In genomic region chr22:31262369-31263133, GRCh38 we compare ENCODE assay signal across 19 cellular contexts. TPM values are rescaled to one million over a fixed set of nuclear protein-coding genes. Genes with fewer than 3 reads are reported as not detected.
DNase-seq lines count a peak whose midpoint lies in the region; ATAC-seq, FAIRE-seq and TF ChIP-seq lines count a peak whose summit lies in the region.
"Had no signal": no experiment of that assay in that cellular context is flagged by ENCODE, and none has a peak within 500 bp of the region (broad histone marks: within the 10 kb centered on the region; RNA-seq: fewer than 3 reads in every experiment).

No MANE protein-coding gene starts in this region.

- no peak overlapping the region for H3K14ac ChIP-seq in IMR-90 (replicated peaks; ENCODE audit: low read depth, low read length)

- H2BK15ac ChIP-seq in IMR-90 (ENCODE audit: low read depth, low read length): no peak overlapping the region

- H2AFZ ChIP-seq in IMR-90 (replicated peaks; ENCODE audit: low read length, poor library complexity): no peak overlapping the region
- no peak overlapping the region for H2AFZ ChIP-seq in HepG2 (ENCODE audit: low read length)
- H2AFZ ChIP-seq: GM23338 had no signal

- H3K4me1 ChIP-seq in IMR-90 (ENCODE audit: control insufficient read depth, insufficient read depth, low read length) (no peaks in the 10 kb centered on the region), HepG2 (ENCODE audit: insufficient read depth, low read length) (no peaks in the 10 kb centered on the region)
- H3K4me1 ChIP-seq: Caco-2 had no signal

- TF ChIP-seq RAD21 in IMR-90 (IDR thresholded peaks at IDR 0.05; ENCODE audit: low read length): no peak
- TF ChIP-seq RAD21 in HepG2 (CRISPR knock-in tag; IDR thresholded peaks at IDR 0.05): no peak

- no peak overlapping the region for H4K8ac ChIP-seq in IMR-90 (ENCODE audit: low read depth in 2 of 2, low read length in 2 of 2)

- peaks cover 13% of the 10 kb centered on the region for H3K36me3 Mint-ChIP-seq in T-helper 17 cell (ENCODE audit: low read depth)

- H3K4me2 ChIP-seq in IMR-90 (ENCODE audit: low read depth, low read length) (no peak overlapping the region), HepG2 (ENCODE audit: low read depth, low read length) (no peak overlapping the region)
- H3K4me2 ChIP-seq: GM23338 had no signal

- no peak overlapping the region for H2BK20ac ChIP-seq in IMR-90 (ENCODE audit: low read depth, low read length)

- no peak overlapping the region for H3K23ac ChIP-seq in IMR-90 (ENCODE audit: low read depth, low read length)

- H3K9ac ChIP-seq in IMR-90 (ENCODE audit: low read depth, low read length) (no peak overlapping the region), HepG2 (ENCODE audit: insufficient read depth, low read depth, low read length) (no peak overlapping the region)

- peaks cover 12% of the 10 kb centered on the region for H3K4me1 Mint-ChIP-seq in T-helper 17 cell

- dilution Hi-C loops in IMR-90 (cut with HindIII; ENCODE audit: low sequenced_read_pairs, unreplicated experiment): no loop called here

- H3K79me2 ChIP-seq in HepG2 (ENCODE audit: insufficient read depth, low read length): no peaks in the 10 kb centered on the region

- peaks cover 3 to 19% of the 10 kb centered on the region in 2 experiments; a peak in 3 of 4 replicates for H3K79me1 ChIP-seq in IMR-90 (ENCODE audit: low read depth in 1 of 2, low read length in 2 of 2)

- H3K9me3 ChIP-seq in IMR-90 (ENCODE audit: control insufficient read depth, insufficient read depth, low read length) (no peaks in the 10 kb centered on the region), T-helper 17 cell (ENCODE audit: control insufficient read depth, low read length, poor library complexity, severe bottlenecking) (no peaks in the 10 kb centered on the region), HepG2 (ENCODE audit: low read length) (no peaks in the 10 kb centered on the region)
- H3K9me3 ChIP-seq: Caco-2 had no signal

- no TSS peak for BruUV-seq in IMR-90 (replicated peaks; lab: Mats Ljungman, UMichigan)
- no TSS peak for BruUV-seq in HepG2 (replicated peaks; lab: Mats Ljungman, UMichigan)

- WGBS in IMR-90 (ENCODE audit: extremely low coverage in 2 of 2, insufficient read length in 1 of 2), 2 experiments: 80% methylated on average over 8 of the region's 13 CpGs; no CpG with 5 or more reads in 1 of the 2 experiments
- 95% methylated on average over 10 of the region's 13 CpGs for WGBS in HepG2 (ENCODE audit: low lambda C conversion rate)

- H3K36me3 ChIP-seq in IMR-90 (ENCODE audit: control insufficient read depth, insufficient read depth, low read length) (peaks cover 36% of the 10 kb centered on the region), HepG2 (replicated peaks in 1 of 2; ENCODE audit: control insufficient read depth in 1 of 2, insufficient read depth in 2 of 2, low read length in 2 of 2) (peaks cover 48 to 83% of the 10 kb centered on the region in 2 experiments)

- TF ChIP-seq POLR2A in IMR-90 (IDR thresholded peaks at IDR 0.05; ENCODE audit: low read depth, low read length): no peak
- no peak for TF ChIP-seq POLR2A in HepG2 (IDR thresholded peaks at IDR 0.05; ENCODE audit: insufficient read depth in 1 of 2, low read depth in 2 of 2, low read length in 2 of 2)

- H4K20me1 ChIP-seq in IMR-90 (ENCODE audit: insufficient read depth, low read length) (no peaks in the 10 kb centered on the region), HepG2 (ENCODE audit: insufficient read depth, low read length) (peaks cover 12% of the 10 kb centered on the region; the same call in 1 of the 2 replicates)

- no peak overlapping the region for H3K56ac ChIP-seq in IMR-90 (ENCODE audit: extremely low read depth, insufficient read depth, low read length)

- ATAC-seq in IMR-90 (ENCODE audit: low read depth) (no peak), T-helper 17 cell (no peak), HepG2 (no peak), left lobe of liver (no peak)
- ATAC-seq: GM23338 had no signal

- H3K9me1 ChIP-seq in IMR-90 (ENCODE audit: insufficient read depth, low read length): peaks cover 24% of the 10 kb centered on the region

- H3K4me3 ChIP-seq in IMR-90 (ENCODE audit: insufficient read depth, low read depth, low read length): no peak overlapping the region
- H3K4me3 ChIP-seq in HepG2 (replicated peaks in 1 of 3; ENCODE audit: insufficient read depth in 1 of 3, low read depth in 2 of 3, low read length in 3 of 3): no peak overlapping the region
- no peak overlapping the region for H3K4me3 ChIP-seq in foreskin fibroblast (ENCODE audit: low read depth in 1 of 2, low read length in 2 of 2)
- H3K4me3 ChIP-seq: GM23338 had no signal

- TF ChIP-seq EP300 in HepG2 (IDR thresholded peaks at IDR 0.05; ENCODE audit: low read depth in 2 of 2, low read length in 2 of 2) (no peak), HepG2 (CRISPR knock-in tag; IDR thresholded peaks at IDR 0.05; ENCODE audit: borderline replicate concordance) (no peak)

- no peak overlapping the region for H2AK5ac ChIP-seq in IMR-90 (ENCODE audit: low read depth, low read length)

- H3K27me3 ChIP-seq in IMR-90 (ENCODE audit: control insufficient read depth, insufficient read depth, low read length) (no peaks in the 10 kb centered on the region), HepG2 (ENCODE audit: control insufficient read depth in 1 of 2, insufficient read depth in 2 of 2, low read length in 2 of 2) (no peaks in the 10 kb centered on the region)

- H3K27ac ChIP-seq in IMR-90 (ENCODE audit: insufficient read depth, low read length) (no peak overlapping the region), HepG2 (ENCODE audit: extremely low read length, insufficient read depth, low read length) (no peak overlapping the region)
- H3K27ac ChIP-seq: C4-2B had no signal

- TF ChIP-seq CTCF in IMR-90 (conservative IDR thresholded peaks at IDR 0.05; ENCODE audit: low read depth, low read length): no peak
- TF ChIP-seq CTCF in HepG2 (CRISPR knock-in tag; IDR thresholded peaks at IDR 0.05): no peak
- no peak for TF ChIP-seq CTCF in foreskin fibroblast (IDR thresholded peaks at IDR 0.05; ENCODE audit: low read depth, low read length)

- no peak overlapping the region for H3K18ac ChIP-seq in IMR-90 (ENCODE audit: low read depth, low read length)

- no peak for FAIRE-seq in HepG2 (lab: Jason Lieb, UNC)
- FAIRE-seq: GM12892 had no signal

- H2BK5ac ChIP-seq in IMR-90 (ENCODE audit: low read depth, low read length, poor library complexity, severe bottlenecking): no peak overlapping the region

- POLR2A ChIA-PET in IMR-90 (lab: Charles Lee; ENCODE audit: unreplicated experiment) (no interaction called here), HepG2 (lab: Yijun Ruan, JAX) (no interaction called here)

- H2AK9ac ChIP-seq in IMR-90 (replicated peaks; ENCODE audit: low read depth, low read length, poor library complexity): peak overlapping the region; percentile 19

- no peak overlapping the region for H2BK120ac ChIP-seq in IMR-90 (ENCODE audit: low read depth, low read length)

- H3K4ac ChIP-seq in IMR-90 (ENCODE audit: low read depth, low read length): no peak overlapping the region

- DNase-seq in IMR-90: no peak
- DNase-seq in T-helper 17 cell: no peak
- no peak for DNase-seq in HepG2 (ENCODE audit: low spot score)
- DNase-seq in retina: peak; percentile 47
- no peak for DNase-seq in left lobe of liver (ENCODE audit: low spot score)
- DNase-seq in SKM-1 (lab: John Stamatoyannopoulos, UW; ENCODE audit: unreplicated experiment): no peak
- DNase-seq in foreskin fibroblast: no peak
- DNase-seq: Caco-2, DMS153, KBM-7, MV-4-11, NCI-H1436, NCI-H2029, NCI-H2171, NCI-H446, NCI-H69 had no signal

- peak overlapping the region; percentile 4 for H3K27ac Mint-ChIP-seq in T-helper 17 cell
- H3K27ac Mint-ChIP-seq: GM23338 had no signal

- H3K27me3 Mint-ChIP-seq in T-helper 17 cell: no peaks in the 10 kb centered on the region

- intact Hi-C loops in IMR-90 (cut with micrococcal nuclease) (no loop called here), HepG2 (cut with micrococcal nuclease; ENCODE audit: unreplicated experiment) (no loop called here)

- H4K5ac ChIP-seq in IMR-90 (ENCODE audit: low read depth, low read length): no peak overlapping the region

- in situ Hi-C loops in IMR-90 (cut with MboI; ENCODE audit: low sequenced_read_pairs): no loop called here
- in situ Hi-C loops in HepG2 (cut with HindIII; ENCODE audit: extremely low pct_ligation_motif_present, low pct_unique_long_range_greater_than_20kb): no loop called here

- no peak overlapping the region for H4K91ac ChIP-seq in IMR-90 (ENCODE audit: insufficient read depth, low read depth, low read length)

- CTCF ChIA-PET in IMR-90 (lab: Yijun Ruan, JAX) (interaction anchor here (2.3 kb wide), 1 partner anchor 10 kb away, joined by 12 read pairs; no protein-coding TSS in a partner anchor), HepG2 (lab: Yijun Ruan, JAX; ENCODE audit: low intra/inter-chr PET ratio, low total read pairs) (no interaction called here)

- no peak overlapping the region for H3K4me3 Mint-ChIP-seq in T-helper 17 cell
- H3K4me3 Mint-ChIP-seq: GM23338 had no signal

RNA-seq across cellular contexts. Expression of gene PIK3IP1, which starts 29.7 kb away (rescaled TPM):
- 12.9 and 13.3 TPM in 2 replicates for total RNA-seq in IMR-90 (2012; rRNA removed)
- polyA plus RNA-seq in IMR-90 (2012; rRNA removed): 16.8 and 17.6 TPM in 2 replicates
- polyA plus RNA-seq in IMR-90 (2012; cell fraction: cytosol; rRNA removed): 15.1 and 28.9 TPM in 2 replicates
- 18.3 and 21.2 TPM in 2 replicates for polyA plus RNA-seq in IMR-90 (2012; cell fraction: nucleus; rRNA removed; ENCODE audit: low replicate concordance)
- total RNA-seq in T-helper 17 cell: 100 to 1,000 TPM; 388 to 426 TPM
- 0.44 and 1.3 TPM in 2 replicates for total RNA-seq in HepG2 (2016; rRNA removed; fragmentation: Illumina TruSeq; extraction: Trizol)
- total RNA-seq in HepG2 (2016; cell fraction: cytosol; rRNA removed; fragmentation: Illumina TruSeq; extraction: Trizol; ENCODE audit: low read depth): 0.26 and 0.30 TPM in 2 replicates
- 0.49 and 1.3 TPM in 2 replicates for total RNA-seq in HepG2 (2016; cell fraction: insoluble cytoplasmic fraction; rRNA removed; fragmentation: Illumina TruSeq; extraction: Trizol)
- 0.34 and 0.41 TPM in 2 replicates for total RNA-seq in HepG2 (2016; cell fraction: membrane; rRNA removed; fragmentation: Illumina TruSeq; extraction: Trizol)
- total RNA-seq in HepG2 (2016; cell fraction: nucleus; rRNA removed; fragmentation: Illumina TruSeq; extraction: Trizol): 1.5 and 2.0 TPM in 2 replicates
- polyA plus RNA-seq in HepG2 (2011; rRNA removed): 2.5 and 5.3 TPM in 2 replicates
- 2.4 and 5.0 TPM in 2 replicates for polyA plus RNA-seq in HepG2 (2011; cell fraction: cytosol; rRNA removed)
- polyA plus RNA-seq in HepG2 (2011; cell fraction: nucleus; rRNA removed): 2.3 and 4.8 TPM in 2 replicates
- 4.8 and 7.6 TPM in 2 replicates for polyA plus RNA-seq in HepG2 (2012)
- polyA plus RNA-seq in HepG2 (2016; cell fraction: cytosol; fragmentation: Illumina TruSeq; extraction: Trizol; ENCODE audit: low read depth): 0.06 and 0.11 TPM in 2 replicates
- polyA plus RNA-seq in HepG2 (2016; cell fraction: insoluble cytoplasmic fraction; fragmentation: Illumina TruSeq; extraction: Trizol; ENCODE audit: low read depth): 0.21 and 0.38 TPM in 2 replicates
- polyA plus RNA-seq in HepG2 (2016; cell fraction: membrane; fragmentation: Illumina TruSeq; extraction: Trizol; ENCODE audit: low read depth): 0.10 and 0.14 TPM in 2 replicates
- polyA plus RNA-seq in HepG2 (2016; cell fraction: nucleus; fragmentation: Illumina TruSeq; extraction: Trizol; ENCODE audit: insufficient read depth, low read depth): 1.7 and 2.4 TPM in 2 replicates
- 2.1 and 3.8 TPM in 2 replicates for polyA minus RNA-seq in HepG2 (2011; rRNA and poly(A)+ RNA removed; ENCODE audit: low replicate concordance)
- 2.0 and 4.0 TPM in 2 replicates for polyA minus RNA-seq in HepG2 (2011; cell fraction: cytosol; rRNA and poly(A)+ RNA removed)
- polyA minus RNA-seq in HepG2 (2011; cell fraction: nucleus; rRNA and poly(A)+ RNA removed): 2.1 and 4.0 TPM in 2 replicates
- 3.2 TPM for total RNA-seq in left lobe of liver

RNA-seq across cellular contexts. Expression of gene LIMK2, which starts 50.5 kb away (rescaled TPM):
- total RNA-seq in IMR-90 (2012; rRNA removed): 25.0 and 31.9 TPM in 2 replicates
- 14.0 and 14.5 TPM in 2 replicates for polyA plus RNA-seq in IMR-90 (2012; rRNA removed)
- 7.5 and 8.9 TPM in 2 replicates for polyA plus RNA-seq in IMR-90 (2012; cell fraction: cytosol; rRNA removed)
- 24.8 and 31.3 TPM in 2 replicates for polyA plus RNA-seq in IMR-90 (2012; cell fraction: nucleus; rRNA removed; ENCODE audit: low replicate concordance)
- total RNA-seq in T-helper 17 cell: 10 to 100 TPM; 20.7 to 25.3 TPM
- total RNA-seq in HepG2 (2016; rRNA removed; fragmentation: Illumina TruSeq; extraction: Trizol): 25.9 and 29.8 TPM in 2 replicates
- total RNA-seq in HepG2 (2016; cell fraction: cytosol; rRNA removed; fragmentation: Illumina TruSeq; extraction: Trizol; ENCODE audit: low read depth): 11.6 and 11.9 TPM in 2 replicates
- 23.7 and 30.9 TPM in 2 replicates for total RNA-seq in HepG2 (2016; cell fraction: insoluble cytoplasmic fraction; rRNA removed; fragmentation: Illumina TruSeq; extraction: Trizol)
- total RNA-seq in HepG2 (2016; cell fraction: membrane; rRNA removed; fragmentation: Illumina TruSeq; extraction: Trizol): 16.0 and 16.7 TPM in 2 replicates
- total RNA-seq in HepG2 (2016; cell fraction: nucleus; rRNA removed; fragmentation: Illumina TruSeq; extraction: Trizol): 34.7 and 39.4 TPM in 2 replicates
- polyA plus RNA-seq in HepG2 (2011; rRNA removed): 20.9 and 22.2 TPM in 2 replicates
- polyA plus RNA-seq in HepG2 (2011; cell fraction: cytosol; rRNA removed): 13.6 and 17.8 TPM in 2 replicates
- polyA plus RNA-seq in HepG2 (2011; cell fraction: nucleus; rRNA removed): 73.7 and 77.5 TPM in 2 replicates
- 13.8 and 20.5 TPM in 2 replicates for polyA plus RNA-seq in HepG2 (2012)
- polyA plus RNA-seq in HepG2 (2016; cell fraction: cytosol; fragmentation: Illumina TruSeq; extraction: Trizol; ENCODE audit: low read depth): 3.6 and 3.7 TPM in 2 replicates
- polyA plus RNA-seq in HepG2 (2016; cell fraction: insoluble cytoplasmic fraction; fragmentation: Illumina TruSeq; extraction: Trizol; ENCODE audit: low read depth): 18.1 and 21.1 TPM in 2 replicates
- polyA plus RNA-seq in HepG2 (2016; cell fraction: membrane; fragmentation: Illumina TruSeq; extraction: Trizol; ENCODE audit: low read depth): 6.3 and 6.8 TPM in 2 replicates
- 49.2 and 49.7 TPM in 2 replicates for polyA plus RNA-seq in HepG2 (2016; cell fraction: nucleus; fragmentation: Illumina TruSeq; extraction: Trizol; ENCODE audit: insufficient read depth, low read depth)
- polyA minus RNA-seq in HepG2 (2011; rRNA and poly(A)+ RNA removed; ENCODE audit: low replicate concordance): 7.4 and 68.6 TPM in 2 replicates
- 11.4 and 15.5 TPM in 2 replicates for polyA minus RNA-seq in HepG2 (2011; cell fraction: cytosol; rRNA and poly(A)+ RNA removed)
- polyA minus RNA-seq in HepG2 (2011; cell fraction: nucleus; rRNA and poly(A)+ RNA removed): 67.0 and 76.2 TPM in 2 replicates
- total RNA-seq in left lobe of liver: 7.3 TPM

Comparison
In these comparisons a context has a peak if more than half of its experiments do, and no peak if none do; other contexts are left out.
1. RNA of gene PIK3IP1, which starts 29.7 kb away (total RNA-seq): 388 to 426 TPM in T-helper 17 cell; 12.9 to 13.3 TPM in IMR-90, 3.2 TPM in left lobe of liver (single experiment) and 0.26 to 2.0 TPM in HepG2; every median in the first group is over 10 times any median in the second.